13 cellular contexts compared by ENCODE assay signal in genomic region chr17:46836500-46836899, GRCh38. TPM values are rescaled to one million over a fixed set of nuclear protein-coding genes. Genes with fewer than 3 reads are reported as not detected.
DNase-seq lines count a peak whose midpoint lies in the region; ATAC-seq and TF ChIP-seq lines count a peak whose summit lies in the region.
"Had no signal": no experiment of that assay in that cellular context is flagged by ENCODE, and none has a peak within 500 bp of the region (broad histone marks: within the 10 kb centered on the region; RNA-seq: fewer than 3 reads in every experiment).

No MANE protein-coding gene starts in this region.

- H3K27ac Mint-ChIP-seq in endodermal cell, result no peak overlapping the region
- H3K27ac Mint-ChIP-seq in activated CD8-positive, alpha-beta T cell treated with anti-CD3 and anti-CD28 coated beads, Interleukin-2, amount 10 ng/mL, durations not matched to agents 7 days and 5 days, result no peak overlapping the region
- H3K27ac Mint-ChIP-seq: CD8-positive, alpha-beta T cell had no signal

- no peak for ATAC-seq in activated CD8-positive, alpha-beta T cell treated with anti-CD3 and anti-CD28 coated beads, Interleukin-2, amount 10 ng/mL, durations not matched to agents 7 days and 5 days
- ATAC-seq in GM21390 (IDR thresholded peaks at IDR 0.05; ENCODE audit: unreplicated experiment), result no peak

- peaks cover 6% of the 10 kb centered on the region for H3K9me3 Mint-ChIP-seq in endodermal cell
- no peaks in the 10 kb centered on the region for H3K9me3 Mint-ChIP-seq in activated CD8-positive, alpha-beta T cell treated with anti-CD3 and anti-CD28 coated beads, Interleukin-2, amount 10 ng/mL, durations not matched to agents 7 days and 5 days (ENCODE audit: insufficient read depth)
- H3K9me3 Mint-ChIP-seq: CD8-positive, alpha-beta T cell had no signal

- peak overlapping the region; percentile 39; the same call in 1 of the 2 replicates for H2AFZ ChIP-seq in Loucy (ENCODE audit: low read length)
- no peak overlapping the region for H2AFZ ChIP-seq in mesenchymal stem cell (ENCODE audit: low read depth, low read length)

- no peak overlapping the region for H3K27ac ChIP-seq in endodermal cell (ENCODE audit: low read depth, low read length)
- H3K27ac ChIP-seq in mesenchymal stem cell (ENCODE audit: low read length, poor library complexity, severe bottlenecking), result no peak overlapping the region
- H3K27ac ChIP-seq: Peyer's patch had no signal

- no peak overlapping the region for H3K14ac ChIP-seq in mesenchymal stem cell (ENCODE audit: low read length in 2 of 2)

- no peak overlapping the region for H3K4me3 ChIP-seq in Loucy (ENCODE audit: low read length, poor library complexity, severe bottlenecking)
- H3K4me3 ChIP-seq in endodermal cell (ENCODE audit: low read length), result no peak overlapping the region
- no peak overlapping the region for H3K4me3 ChIP-seq in mesenchymal stem cell (ENCODE audit: insufficient read depth in 1 of 2, low read depth in 1 of 2, low read length in 2 of 2)
- H3K4me3 ChIP-seq: K562, Peyer's patch had no signal

- H3K4me1 Mint-ChIP-seq in endodermal cell, result peaks cover 27% of the 10 kb centered on the region
- peaks cover 8% of the 10 kb centered on the region for H3K4me1 Mint-ChIP-seq in activated CD8-positive, alpha-beta T cell treated with anti-CD3 and anti-CD28 coated beads, Interleukin-2, amount 10 ng/mL, durations not matched to agents 7 days and 5 days (ENCODE audit: low read depth)

- H3K79me1 ChIP-seq in mesenchymal stem cell (replicated peaks; ENCODE audit: low read length, poor library complexity, severe bottlenecking), result no peaks in the 10 kb centered on the region

- H4K8ac ChIP-seq in mesenchymal stem cell (ENCODE audit: low read length), result no peak overlapping the region

- no peaks in the 10 kb centered on the region for H4K20me1 ChIP-seq in Loucy (ENCODE audit: insufficient read depth, low read length, poor library complexity, severe bottlenecking)

- DNase-seq in endodermal cell (peak; percentile 60), mesenchymal stem cell (no peak), cerebellum (ENCODE audit: low spot score) (no peak), cerebellar cortex (ENCODE audit: low spot score) (no peak)
- DNase-seq in activated CD8-positive, alpha-beta T cell treated with anti-CD3 and anti-CD28 coated beads, Interleukin-2, amount 10 ng/mL, durations not matched to agents 7 days and 5 days, result no peak
- DNase-seq: DMS153 had no signal

- no peaks in the 10 kb centered on the region for H3K9me2 ChIP-seq in Loucy (replicated peaks; ENCODE audit: low read depth, low read length)

- H3K18ac ChIP-seq in mesenchymal stem cell (ENCODE audit: low read depth in 1 of 2, low read length in 2 of 2), result no peak overlapping the region

- no peak overlapping the region for H4K91ac ChIP-seq in mesenchymal stem cell (ENCODE audit: low read length)

- H3K9me3 ChIP-seq in Loucy (ENCODE audit: insufficient read depth, low read depth, low read length) (peaks cover 3% of the 10 kb centered on the region; the same call in 1 of the 2 replicates), endodermal cell (ENCODE audit: control insufficient read depth, low read length) (no peaks in the 10 kb centered on the region), mesenchymal stem cell (ENCODE audit: control insufficient read depth, low read length) (no peaks in the 10 kb centered on the region)
- H3K9me3 ChIP-seq: Peyer's patch had no signal

- H2BK120ac ChIP-seq in mesenchymal stem cell (ENCODE audit: low read depth, low read length), result no peak overlapping the region

- no peak overlapping the region for H2BK15ac ChIP-seq in mesenchymal stem cell (ENCODE audit: low read depth, poor library complexity, severe bottlenecking)

- no peak overlapping the region for H3K4me3 Mint-ChIP-seq in endodermal cell
- H3K4me3 Mint-ChIP-seq in activated CD8-positive, alpha-beta T cell treated with anti-CD3 and anti-CD28 coated beads, Interleukin-2, amount 10 ng/mL, durations not matched to agents 7 days and 5 days, result no peak overlapping the region
- H3K4me3 Mint-ChIP-seq: CD8-positive, alpha-beta T cell had no signal

- H3K4me1 ChIP-seq in Loucy (ENCODE audit: insufficient read depth, low read length, poor library complexity, severe bottlenecking) (peaks cover 3% of the 10 kb centered on the region), endodermal cell (ENCODE audit: control insufficient read depth, insufficient read depth, low read length) (peaks cover 15% of the 10 kb centered on the region), mesenchymal stem cell (ENCODE audit: control insufficient read depth, insufficient read depth, low read depth, low read length) (peaks cover 14% of the 10 kb centered on the region)
- H3K4me1 ChIP-seq: Peyer's patch had no signal

- no peaks in the 10 kb centered on the region for H3F3A ChIP-seq in Loucy (ENCODE audit: low read depth)

- H2BK12ac ChIP-seq in mesenchymal stem cell (ENCODE audit: low read length in 2 of 2), result no peak overlapping the region

- WGBS in endodermal cell (ENCODE audit: insufficient coverage in 1 of 2, insufficient read length in 1 of 2), 2 experiments, result 90% methylated on average over 2 of the region's 2 CpGs
- WGBS in mesenchymal stem cell, result 87% methylated on average over 2 of the region's 2 CpGs

- POLR2A ChIA-PET in activated CD8-positive, alpha-beta T cell treated with anti-CD3 and anti-CD28 coated beads, Interleukin-2, amount 10 ng/mL, durations not matched to agents 7 days and 5 days (lab: Charles Lee), result no interaction called here

- no peak overlapping the region for H3K4ac ChIP-seq in mesenchymal stem cell (ENCODE audit: low read depth in 1 of 2, low read length in 2 of 2)

- H3K36me3 ChIP-seq in Loucy (ENCODE audit: insufficient read depth, low read length) (no peaks in the 10 kb centered on the region), endodermal cell (ENCODE audit: control insufficient read depth, insufficient read depth, low read length) (no peaks in the 10 kb centered on the region), mesenchymal stem cell (ENCODE audit: control insufficient read depth in 1 of 2, insufficient read depth in 2 of 2, low read depth in 1 of 2, low read length in 2 of 2) (no peaks in the 10 kb centered on the region)
- H3K36me3 ChIP-seq: Peyer's patch had no signal

- H3K79me2 ChIP-seq in Loucy (ENCODE audit: insufficient read depth, low read length), result no peaks in the 10 kb centered on the region

- H2AK5ac ChIP-seq in mesenchymal stem cell (ENCODE audit: low read length, severe bottlenecking), result no peak overlapping the region

- H3K27me3 ChIP-seq in Loucy (ENCODE audit: insufficient read depth, low read length, poor library complexity, severe bottlenecking) (no peaks in the 10 kb centered on the region), endodermal cell (ENCODE audit: control insufficient read depth, insufficient read depth, low read length, poor library complexity, severe bottlenecking) (peaks cover 13% of the 10 kb centered on the region), mesenchymal stem cell (ENCODE audit: control insufficient read depth in 1 of 2, insufficient read depth in 1 of 2, low read length in 2 of 2) (peaks cover 14 to 27% of the 10 kb centered on the region in 2 experiments)

- H3K23ac ChIP-seq in mesenchymal stem cell (ENCODE audit: low read length in 2 of 2), result no peak overlapping the region

- no peaks in the 10 kb centered on the region for H3K36me3 Mint-ChIP-seq in endodermal cell (ENCODE audit: low read depth)
- H3K36me3 Mint-ChIP-seq in activated CD8-positive, alpha-beta T cell treated with anti-CD3 and anti-CD28 coated beads, Interleukin-2, amount 10 ng/mL, durations not matched to agents 7 days and 5 days (ENCODE audit: low read depth), result no peaks in the 10 kb centered on the region
- H3K36me3 Mint-ChIP-seq: CD8-positive, alpha-beta T cell had no signal

- no peak for TF ChIP-seq CTCF in Loucy (conservative IDR thresholded peaks at IDR 0.05; ENCODE audit: low read length)
- no peak for TF ChIP-seq CTCF in endodermal cell (conservative IDR thresholded peaks at IDR 0.05)

- H3K27me3 Mint-ChIP-seq in endodermal cell (ENCODE audit: insufficient read depth), result peaks cover 19% of the 10 kb centered on the region
- H3K27me3 Mint-ChIP-seq in activated CD8-positive, alpha-beta T cell treated with anti-CD3 and anti-CD28 coated beads, Interleukin-2, amount 10 ng/mL, durations not matched to agents 7 days and 5 days (ENCODE audit: low read depth), result peaks cover 25% of the 10 kb centered on the region

- no peak overlapping the region for H2BK5ac ChIP-seq in mesenchymal stem cell (ENCODE audit: low read depth, low read length, poor library complexity, severe bottlenecking)

- peak overlapping the region; percentile 34 for H3K4me2 ChIP-seq in Loucy (ENCODE audit: low read depth, low read length, poor library complexity, severe bottlenecking)
- H3K4me2 ChIP-seq in mesenchymal stem cell (ENCODE audit: low read length, poor library complexity, severe bottlenecking), result no peak overlapping the region

- H3K9ac ChIP-seq in Loucy (ENCODE audit: low read depth, low read length, poor library complexity, severe bottlenecking), result peak overlapping the region; percentile 7
- no peak overlapping the region for H3K9ac ChIP-seq in endodermal cell (ENCODE audit: extremely low read depth, low read length, poor library complexity, severe bottlenecking)
- H3K9ac ChIP-seq in mesenchymal stem cell (ENCODE audit: low read length), result peak overlapping the region; percentile 37

- CTCF ChIA-PET in activated CD8-positive, alpha-beta T cell treated with anti-CD3 and anti-CD28 coated beads, Interleukin-2, amount 10 ng/mL, durations not matched to agents 7 days and 5 days (lab: Charles Lee), result interaction anchor here (1.2 to 3.0 kb wide), 7 partner anchors 9 to 114 kb away, joined by 3 to 18 read pairs (median 7); no protein-coding TSS in a partner anchor

RNA-seq across cellular contexts. Expression of gene WNT9B, which starts 14.9 kb away (rescaled TPM):
- total RNA-seq in endodermal cell (under 1 TPM in 1 of 2 donors, not detected in 1; 0.33 TPM), cerebellum (4.1 TPM)
- 2.4 TPM for polyA plus RNA-seq in endodermal cell (2013, experiment 1 of 2)
- 2.1 TPM for polyA plus RNA-seq in endodermal cell (2013, experiment 2 of 2)
- polyA plus RNA-seq in mesenchymal stem cell (2013, experiment 1 of 2), result not detected
- polyA plus RNA-seq in mesenchymal stem cell (2013, experiment 2 of 2), result not detected
- total RNA-seq in activated CD8-positive, alpha-beta T cell treated with anti-CD3 and anti-CD28 coated beads, Interleukin-2, amount 10 ng/mL, durations not matched to agents 7 days and 5 days, result not detected
- total RNA-seq: Calu3; CD8-positive, alpha-beta T cell; G401; K562 had no signal
- polyA plus RNA-seq: K562 had no signal

RNA-seq across cellular contexts. Expression of gene WNT3, which starts 18.0 kb away (rescaled TPM):
- total RNA-seq in endodermal cell (10 to 100 TPM; 19.9 to 21.8 TPM), cerebellum (12.3 TPM)
- polyA plus RNA-seq in endodermal cell (2013, experiment 1 of 2), result 51.2 TPM
- 42.1 TPM for polyA plus RNA-seq in endodermal cell (2013, experiment 2 of 2)
- 1.1 TPM for polyA plus RNA-seq in mesenchymal stem cell (2013, experiment 1 of 2)
- 1.1 TPM for polyA plus RNA-seq in mesenchymal stem cell (2013, experiment 2 of 2)
- total RNA-seq in activated CD8-positive, alpha-beta T cell treated with anti-CD3 and anti-CD28 coated beads, Interleukin-2, amount 10 ng/mL, durations not matched to agents 7 days and 5 days, result not detected
- total RNA-seq: CD8-positive, alpha-beta T cell; G401 had no signal

Comparison
In these comparisons a context has a peak if more than half of its experiments do, and no peak if none do; other contexts are left out.
1. RNA of gene WNT3, which starts 18.0 kb away (total RNA-seq): 19.9 to 21.8 TPM in endodermal cell and 12.3 TPM in cerebellum (single experiment); not detected in activated CD8-positive, alpha-beta T cell treated with anti-CD3 and anti-CD28 coated beads, Interleukin-2, amount 10 ng/mL, durations not matched to agents 7 days and 5 days; every median in the first group is over 10 times any median in the second.